ENCODE assay signal across 8 cellular contexts in genomic region chr11:125429174-125429707, GRCh38.
A peak's percentile ranks its signal among the peaks of the same experiment; 100 is the strongest.
DNase-seq lines count a peak whose midpoint lies in the region; ATAC-seq and TF ChIP-seq lines count a peak whose summit lies in the region.

No MANE protein-coding gene starts in this region.

- H3K27ac ChIP-seq in adrenal gland (no peak overlapping the region), spleen (no peak overlapping the region), gastroesophageal sphincter (no peak overlapping the region)

- H3K27me3 ChIP-seq in adrenal gland (no peaks in the 10 kb centered on the region), spleen (replicated peaks in 1 of 7) (peaks cover 0 to 17% (median 0%) of the 10 kb centered on the region in 7 donors), gastroesophageal sphincter (no peaks in the 10 kb centered on the region)

- no peak for TF ChIP-seq EP300 in gastroesophageal sphincter (IDR thresholded peaks at IDR 0.05)

- intact Hi-C loops in adrenal gland (cut with DNase I), result no loop called here
- intact Hi-C loops in spleen (cut with DNase I; ENCODE audit: low total_unique reads), result no loop called here

- DNase-seq in GM04504 (ENCODE audit: low read depth) (peak; percentile 15), RPMI7951 (ENCODE audit: low read depth) (peak; percentile 43), adrenal gland (peak in 6 of 7 donors; percentile 31 to 70 (median 48)), hepatic stellate cell (ENCODE audit: low spot score) (peak; percentile 66), spleen (no peak)

- H3K9me3 ChIP-seq in adrenal gland (replicated peaks in 1 of 3) (no peaks in the 10 kb centered on the region), spleen (no peaks in the 10 kb centered on the region), gastroesophageal sphincter (no peaks in the 10 kb centered on the region)

- H3K4me1 ChIP-seq in adrenal gland (replicated peaks in 1 of 2), result no peaks in the 10 kb centered on the region
- no peaks in the 10 kb centered on the region for H3K4me1 ChIP-seq in spleen
- H3K4me1 ChIP-seq in gastroesophageal sphincter, result no peaks in the 10 kb centered on the region

- TF ChIP-seq POLR2A in adrenal gland (IDR thresholded peaks at IDR 0.05), result no peak
- no peak for TF ChIP-seq POLR2A in spleen (IDR thresholded peaks at IDR 0.05)
- no peak for TF ChIP-seq POLR2A in gastroesophageal sphincter (IDR thresholded peaks at IDR 0.05)

- H3K4me3 ChIP-seq in adrenal gland (no peak overlapping the region), spleen (no peak overlapping the region), gastroesophageal sphincter (no peak overlapping the region)

- TF ChIP-seq CTCF in adrenal gland (IDR thresholded peaks at IDR 0.05), result peak in 5 of 6 experiments; percentile 36 to 49 (median 44)
- peak in 7 of 11 experiments; percentile 29 to 53 (median 44) for TF ChIP-seq CTCF in spleen (IDR thresholded peaks at IDR 0.05 in 8 of 11, conservative IDR thresholded peaks at IDR 0.05 in 3 of 11)
- peak in 1 of 4 experiments; percentile 57 for TF ChIP-seq CTCF in gastroesophageal sphincter (IDR thresholded peaks at IDR 0.05)

- WGBS in adrenal gland, 4 donors, result 31 to 73% (median 35%) methylated on average over 2 to 6 of the region's 6 CpGs
- WGBS in spleen, 5 donors, result 28 to 39% (median 32%) methylated on average over 6 of the region's 6 CpGs
- no CpG with 5 or more reads among the region's 6 CpGs for WGBS in gastroesophageal sphincter (ENCODE audit: low coverage in 1 of 2), 2 donors

- ATAC-seq in HG02973 (IDR thresholded peaks at IDR 0.05; ENCODE audit: unreplicated experiment) (peak; percentile 43), gastroesophageal sphincter (no peak), GM19455 (IDR thresholded peaks at IDR 0.05; ENCODE audit: unreplicated experiment) (no peak)

- H3K36me3 ChIP-seq in adrenal gland (replicated peaks in 1 of 2), result no peaks in the 10 kb centered on the region
- no peaks in the 10 kb centered on the region for H3K36me3 ChIP-seq in spleen
- H3K36me3 ChIP-seq in gastroesophageal sphincter, result peaks cover 0 to 17% of the 10 kb centered on the region in 2 donors
